In genomic region chr9:99823392-99824377, GRCh38 we compare ENCODE assay signal across 1 cellular context.
TF ChIP-seq lines count a peak whose summit lies in the region.

No MANE protein-coding gene starts in this region.

TF ChIP-seq in H1, 55 proteins besides CTCF, POLR2A, EP300 and RAD21 (continued from another document):
- TF ChIP-seq EGR1 (IDR thresholded peaks at IDR 0.05; ENCODE audit: borderline replicate concordance, low read depth, low read length) (peak; percentile 87; the same call in 1 of the 2 replicates), CEBPB (IDR thresholded peaks at IDR 0.05; ENCODE audit: low read depth, low read length) (no peak), SIN3A (conservative IDR thresholded peaks at IDR 0.05 in 1 of 2, IDR thresholded peaks at IDR 0.05 in 1 of 2; ENCODE audit: low read depth in 1 of 2, low read length in 2 of 2) (no peak), EZH2 (IDR thresholded peaks at IDR 0.05; ENCODE audit: low read depth, low read length, severe bottlenecking) (peak; percentile 79), RNF2 (IDR thresholded peaks at IDR 0.05; ENCODE audit: borderline replicate concordance, low read depth, low read length, missing control alignments, poor library complexity, severe bottlenecking) (peak; percentile 20), PHF8 (conservative IDR thresholded peaks at IDR 0.05; ENCODE audit: low read depth, low read length) (0 out of 2 replicates have a peak, but pooled peaks have one; percentile 18)
TF ChIP-seq in H1: peak in this region for 5.
